In genomic region chr2:102005989-102006885, GRCh38 we compare ENCODE assay signal across 1 cellular context.
A peak's percentile ranks its signal among the peaks of the same experiment; 100 is the strongest.
TF ChIP-seq lines count a peak whose summit lies in the region.

No MANE protein-coding gene starts in this region.

TF ChIP-seq in HepG2, 621 proteins besides CTCF, POLR2A, EP300 and RAD21 (continued from another document and continues in another):
- TF ChIP-seq FOXO4 (CRISPR knock-in tag; conservative IDR thresholded peaks at IDR 0.05) (no peak), ZNF790 (CRISPR knock-in tag; IDR thresholded peaks at IDR 0.05; ENCODE audit: borderline replicate concordance) (no peak), POLR2G (IDR thresholded peaks at IDR 0.05; ENCODE audit: low read depth, low read length) (no peak), XBP1 (CRISPR knock-in tag; IDR thresholded peaks at IDR 0.05) (no peak), PTBP1 (IDR thresholded peaks at IDR 0.05; ENCODE audit: low read depth, low read length, poor library complexity, severe bottlenecking) (no peak), ZNF574 (CRISPR knock-in tag; IDR thresholded peaks at IDR 0.05) (no peak), PAWR (CRISPR knock-in tag; IDR thresholded peaks at IDR 0.05; ENCODE audit: borderline replicate concordance) (no peak), ATF7 (IDR thresholded peaks at IDR 0.05) (no peak), ATF7 (CRISPR knock-in tag; IDR thresholded peaks at IDR 0.05) (no peak), ISX (CRISPR knock-in tag; conservative IDR thresholded peaks at IDR 0.05) (no peak), ZNF430 (CRISPR knock-in tag; IDR thresholded peaks at IDR 0.05) (no peak), ZNF609 (CRISPR knock-in tag; IDR thresholded peaks at IDR 0.05; ENCODE audit: borderline replicate concordance) (no peak), ZBTB8A (CRISPR knock-in tag; IDR thresholded peaks at IDR 0.05; ENCODE audit: borderline replicate concordance, low read depth) (no peak), ARNTL (CRISPR knock-in tag; IDR thresholded peaks at IDR 0.05) (peak; percentile 36; the same call in 1 of the 2 replicates), ZNF781 (CRISPR knock-in tag; IDR thresholded peaks at IDR 0.05; ENCODE audit: borderline replicate concordance, not compliant biosample characterization) (peak; percentile 29), TSC22D2 (CRISPR knock-in tag; IDR thresholded peaks at IDR 0.05; ENCODE audit: borderline replicate concordance) (no peak), BCL6 (CRISPR knock-in tag; IDR thresholded peaks at IDR 0.05) (peak; percentile 38; the same call in 1 of the 2 replicates), HIVEP1 (CRISPR knock-in tag; IDR thresholded peaks at IDR 0.05) (peak; percentile 54; the same call in 1 of the 2 replicates), CC2D1A (CRISPR knock-in tag; IDR thresholded peaks at IDR 0.05) (no peak), MYPOP (CRISPR knock-in tag; IDR thresholded peaks at IDR 0.05) (no peak), ZFP41 (CRISPR knock-in tag; IDR thresholded peaks at IDR 0.05; ENCODE audit: borderline replicate concordance) (no peak), ZNF564 (CRISPR knock-in tag; IDR thresholded peaks at IDR 0.05) (no peak), CENPX (CRISPR knock-in tag; IDR thresholded peaks at IDR 0.05) (no peak), CEBPZ (IDR thresholded peaks at IDR 0.05; ENCODE audit: low read length) (no peak), ISL2 (CRISPR knock-in tag; IDR thresholded peaks at IDR 0.05) (no peak), ZNF225 (CRISPR knock-in tag; IDR thresholded peaks at IDR 0.05) (peak; percentile 63; the same call in 1 of the 2 replicates), ZNF18 (CRISPR knock-in tag; IDR thresholded peaks at IDR 0.05; ENCODE audit: insufficient replicate concordance) (no peak), NR2C2 (CRISPR knock-in tag; IDR thresholded peaks at IDR 0.05; ENCODE audit: borderline replicate concordance) (peak; percentile 57), KIAA2018 (CRISPR knock-in tag; IDR thresholded peaks at IDR 0.05; ENCODE audit: borderline replicate concordance) (no peak), ZNF678 (CRISPR knock-in tag; IDR thresholded peaks at IDR 0.05) (no peak)
